17 cellular contexts compared by ENCODE assay signal in the genomic region with DNA sequence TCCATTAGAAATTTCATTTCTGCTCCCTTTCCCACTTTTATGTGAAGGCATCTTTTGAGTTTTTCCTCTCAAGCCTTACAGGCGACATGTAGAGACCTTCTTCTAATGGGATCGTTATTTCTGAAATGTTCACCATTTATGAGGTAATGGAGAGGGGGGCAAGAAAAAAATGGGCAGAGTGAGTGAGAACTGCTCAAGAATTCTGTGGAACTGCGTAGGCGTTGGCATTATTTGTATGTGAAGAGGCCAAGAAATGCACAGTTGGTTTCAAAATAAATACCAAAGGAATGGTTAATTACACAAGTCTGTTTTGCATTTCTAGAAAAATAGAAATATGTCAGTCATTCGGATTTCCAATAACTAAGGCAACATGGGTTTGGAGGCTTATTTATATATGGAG.
"Had no signal": no experiment of that assay in that cellular context is flagged by ENCODE, and none has a peak within 500 bp of the region (broad histone marks: within the 10 kb centered on the region; RNA-seq: fewer than 3 reads in every experiment).

No MANE protein-coding gene starts in this region.

- H3K27ac ChIP-seq: foreskin keratinocyte, left ventricle myocardium inferior, psoas muscle, stomach, thoracic aorta had no signal

- H3K4me3 ChIP-seq: left ventricle myocardium inferior, psoas muscle, spleen, stomach, thoracic aorta had no signal

- H3K4me1 ChIP-seq: psoas muscle had no signal

- H3K36me3 ChIP-seq: left ventricle myocardium inferior, spleen, stomach, thoracic aorta had no signal

- ATAC-seq: activated T-cell treated with anti-CD3 and anti-CD28 coated beads, Interleukin-2, amount 50 U/mL, for 72 hours; foreskin keratinocyte; psoas muscle; sciatic nerve had no signal

- DNase-seq: activated CD4-positive, alpha-beta T cell treated with anti-CD3 and anti-CD28 coated beads, Interleukin-2, amount 10 ng/mL, durations not matched to agents 7 days and 5 days; activated CD8-positive, alpha-beta memory T cell treated with anti-CD3 and anti-CD28 coated beads, Interleukin-2, amount 50 U/mL, for 48 hours; activated naive CD8-positive, alpha-beta T cell treated with anti-CD3 and anti-CD28 coated beads for 36 hours; activated T-cell treated with anti-CD3 and anti-CD28 coated beads, Interleukin-2, amount 50 U/mL, for 72 hours; anterior cingulate cortex; erythroblast; foreskin keratinocyte; glutamatergic neuron; left ventricle myocardium inferior; nucleus accumbens; psoas muscle; spleen; stimulated activated CD4-positive, alpha-beta T cell treated with anti-CD3 and anti-CD28 coated beads, Interleukin-1b, Interleukin-23, amount 100 ng/mL, for 48 hours; stomach; T-helper 9 cell had no signal

- H3K27me3 ChIP-seq: foreskin keratinocyte, spleen, stomach had no signal

- H3K9me3 ChIP-seq: left ventricle myocardium inferior, psoas muscle, spleen, stomach, thoracic aorta had no signal
